In the genomic region with DNA sequence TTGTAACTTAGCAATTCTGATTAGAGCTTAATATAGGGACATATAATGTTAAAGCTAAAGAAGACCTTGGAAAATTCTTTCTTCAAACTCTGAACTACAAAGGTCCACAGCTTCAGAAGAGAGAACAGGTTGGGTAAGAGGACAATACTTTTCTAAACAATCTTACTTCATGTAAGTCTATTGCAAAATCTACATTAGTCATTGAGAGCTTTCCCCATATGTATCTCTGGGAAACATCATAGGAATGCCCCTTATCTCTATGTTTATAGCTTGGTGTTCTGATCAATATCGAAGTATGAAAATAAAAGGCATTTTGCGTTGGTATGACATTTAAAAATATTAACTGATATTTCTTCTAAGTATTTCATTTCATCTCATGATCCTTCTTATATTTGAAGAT, we compare ENCODE assay signal across 32 cellular contexts.
"Had no signal": no experiment of that assay in that cellular context is flagged by ENCODE, and none has a peak within 500 bp of the region (broad histone marks: within the 10 kb centered on the region; RNA-seq: fewer than 3 reads in every experiment).

No MANE protein-coding gene starts in this region.

- H3K27ac Mint-ChIP-seq: activated B cell treated with CpG ODN at 0.5 μM for 24 hours; activated CD8-positive, alpha-beta T cell treated with anti-CD3 and anti-CD28 coated beads for 36 hours; activated naive CD4-positive, alpha-beta T cell treated with anti-CD3 and anti-CD28 coated beads, Interleukin-2, amount 10 ng/mL, durations not matched to agents 7 days and 5 days; activated naive CD4-positive, alpha-beta T cell treated with anti-CD3 and anti-CD28 coated beads, Interleukin-2, amount 50 U/mL, for 72 hours; activated naive CD8-positive, alpha-beta T cell treated with anti-CD3 and anti-CD28 coated beads, Interleukin-2, amount 10 ng/mL, durations not matched to agents 7 days and 5 days; T-helper 17 cell; T-helper 2 cell treated with Interferon-gamma antibody and Interleukin-4, amounts not matched to agents 5 μg/mL and 100 μg/mL, for 36 hours had no signal

- H3K4me3 ChIP-seq: body of pancreas, cardiac muscle cell, colonic mucosa, esophagus muscularis mucosa, gastrocnemius medialis, heart left ventricle had no signal

- DNase-seq: activated B cell treated with CpG ODN at 0.5 μM for 24 hours; activated CD4-positive, alpha-beta T cell treated with anti-CD3 and anti-CD28 coated beads for 48 hours; activated CD4-positive, alpha-beta T cell treated with anti-CD3 and anti-CD28 coated beads, Interleukin-2, amount 50 U/mL, for 1 hour; activated CD4-positive, alpha-beta T cell treated with anti-CD3 and anti-CD28 coated beads, Interleukin-2, amount 50 U/mL, for 48 hours; activated CD8-positive, alpha-beta memory T cell treated with anti-CD3 and anti-CD28 coated beads for 24 hours; activated CD8-positive, alpha-beta T cell treated with anti-CD3 and anti-CD28 coated beads for 36 hours; activated gamma-delta T cell; activated naive CD4-positive, alpha-beta T cell; activated naive CD4-positive, alpha-beta T cell treated with anti-CD3 and anti-CD28 coated beads, Interleukin-2, amount 10 ng/mL, durations not matched to agents 7 days and 5 days; activated naive CD8-positive, alpha-beta T cell treated with anti-CD3 and anti-CD28 coated beads, Interleukin-2, amount 10 ng/mL, durations not matched to agents 7 days and 5 days; activated T-cell treated with anti-CD3 and anti-CD28 coated beads, Interleukin-2, amount 50 U/mL, for 48 hours; amygdala; aorta; body of pancreas; central memory CD4-positive, alpha-beta T cell; cerebellar nuclear complex; colonic mucosa; effector CD8-positive, alpha-beta T cell; erythroblast; foreskin fibroblast; gastrocnemius medialis; glutamatergic neuron; heart left ventricle; T-helper 1 cell; T-helper 17 cell; T1000; WERI-Rb-1 had no signal

- H3K4me1 Mint-ChIP-seq: activated B cell treated with CpG ODN at 0.5 μM for 24 hours; activated naive CD4-positive, alpha-beta T cell treated with anti-CD3 and anti-CD28 coated beads, Interleukin-2, amount 10 ng/mL, durations not matched to agents 7 days and 5 days; activated naive CD8-positive, alpha-beta T cell treated with anti-CD3 and anti-CD28 coated beads, Interleukin-2, amount 10 ng/mL, durations not matched to agents 7 days and 5 days; T-helper 17 cell had no signal

- H3K36me3 Mint-ChIP-seq: activated naive CD4-positive, alpha-beta T cell treated with anti-CD3 and anti-CD28 coated beads, Interleukin-2, amount 10 ng/mL, durations not matched to agents 7 days and 5 days; activated naive CD4-positive, alpha-beta T cell treated with anti-CD3 and anti-CD28 coated beads, Interleukin-2, amount 50 U/mL, for 72 hours; activated naive CD8-positive, alpha-beta T cell treated with anti-CD3 and anti-CD28 coated beads, Interleukin-2, amount 10 ng/mL, durations not matched to agents 7 days and 5 days had no signal

- H3K27me3 ChIP-seq: body of pancreas, cardiac muscle cell, colonic mucosa, esophagus muscularis mucosa, gastrocnemius medialis, heart left ventricle had no signal

- H3K9me3 ChIP-seq: body of pancreas, colonic mucosa, esophagus muscularis mucosa, gastrocnemius medialis, heart left ventricle had no signal

- FAIRE-seq: endometrium had no signal

- H3K9me3 Mint-ChIP-seq: activated B cell treated with CpG ODN at 0.5 μM for 24 hours; activated CD8-positive, alpha-beta T cell treated with anti-CD3 and anti-CD28 coated beads for 36 hours had no signal

- H3K36me3 ChIP-seq: cardiac muscle cell, colonic mucosa, esophagus muscularis mucosa, gastrocnemius medialis, heart left ventricle, WERI-Rb-1 had no signal

- H3K27me3 Mint-ChIP-seq: activated B cell treated with CpG ODN at 0.5 μM for 24 hours; activated CD8-positive, alpha-beta T cell treated with anti-CD3 and anti-CD28 coated beads for 36 hours; activated naive CD4-positive, alpha-beta T cell treated with anti-CD3 and anti-CD28 coated beads, Interleukin-2, amount 10 ng/mL, durations not matched to agents 7 days and 5 days; activated naive CD8-positive, alpha-beta T cell treated with anti-CD3 and anti-CD28 coated beads, Interleukin-2, amount 10 ng/mL, durations not matched to agents 7 days and 5 days; T-helper 17 cell had no signal

- H3K4me1 ChIP-seq: body of pancreas, colonic mucosa, esophagus muscularis mucosa, gastrocnemius medialis, heart left ventricle had no signal

- H3K4me3 Mint-ChIP-seq: activated B cell treated with CpG ODN at 0.5 μM for 24 hours; activated CD8-positive, alpha-beta T cell treated with anti-CD3 and anti-CD28 coated beads for 36 hours; activated naive CD4-positive, alpha-beta T cell treated with anti-CD3 and anti-CD28 coated beads, Interleukin-2, amount 10 ng/mL, durations not matched to agents 7 days and 5 days; activated naive CD8-positive, alpha-beta T cell treated with anti-CD3 and anti-CD28 coated beads, Interleukin-2, amount 10 ng/mL, durations not matched to agents 7 days and 5 days; T-helper 17 cell; T-helper 2 cell treated with Interferon-gamma antibody and Interleukin-4, amounts not matched to agents 5 μg/mL and 100 μg/mL, for 36 hours had no signal
